In genomic region chr5:1386274-1386717, GRCh38 we compare ENCODE assay signal across 8 cellular contexts. TPM values are rescaled to one million over a fixed set of nuclear protein-coding genes. Genes with fewer than 3 reads are reported as not detected.
DNase-seq lines count a peak whose midpoint lies in the region; ATAC-seq and TF ChIP-seq lines count a peak whose summit lies in the region.

No MANE protein-coding gene starts in this region.

- DNase-seq in OCI-M1 (lab: John Stamatoyannopoulos, UW) = peak; percentile 53
- DNase-seq in activated gamma-delta T cell treated with Interleukin-2 at 50 U/mL for 16 hours = peak; percentile 71
- DNase-seq in head of caudate nucleus = peak in 37 of 42 donors; percentile 16 to 68 (median 40)
- peak; percentile 62 to 73 for DNase-seq in trophoblast cell
- peak; percentile 72 for DNase-seq in type B pancreatic cell (ENCODE audit: extremely low spot score, unreplicated experiment)

- H4K91ac ChIP-seq in trophoblast cell (ENCODE audit: low read depth, low read length) = peak overlapping the region; percentile 25

- no peak overlapping the region for H2BK12ac ChIP-seq in trophoblast cell (ENCODE audit: low read length)

- peak overlapping the region; percentile 90 for H3K27ac Mint-ChIP-seq in type B pancreatic cell

- H3K9me3 Mint-ChIP-seq in type B pancreatic cell = no peaks in the 10 kb centered on the region

- H3K27me3 ChIP-seq in ACC112 (ENCODE audit: insufficient read depth, low read length) = peaks cover 54% of the 10 kb centered on the region
- H3K27me3 ChIP-seq in trophoblast cell (ENCODE audit: insufficient read depth, low read length) = peaks cover 15% of the 10 kb centered on the region

- no peak overlapping the region for H2BK5ac ChIP-seq in trophoblast cell (ENCODE audit: low read depth, low read length, poor library complexity)

- H2AFZ ChIP-seq in ACC112 (ENCODE audit: low read length, unreplicated experiment) (peak overlapping the region; percentile 57), trophoblast cell (ENCODE audit: insufficient read depth, low read length, poor library complexity) (peak overlapping the region; percentile 53)

- no peak for TF ChIP-seq CTCF in type B pancreatic cell (conservative IDR thresholded peaks at IDR 0.05)

- ATAC-seq in GM18873 (IDR thresholded peaks at IDR 0.05; ENCODE audit: low FRiP score, unreplicated experiment) (peak; percentile 16), HG03159 (IDR thresholded peaks at IDR 0.05; ENCODE audit: unreplicated experiment) (peak; percentile 49)

- H3K4me1 ChIP-seq in ACC112 (ENCODE audit: control insufficient read depth, insufficient read depth, low read length, unreplicated experiment) (no peaks in the 10 kb centered on the region), trophoblast cell (ENCODE audit: control insufficient read depth in 1 of 2, insufficient read depth in 2 of 2, low read length in 2 of 2) (peaks cover 0 to 12% of the 10 kb centered on the region in 2 experiments)

- H3K9ac ChIP-seq in trophoblast cell (ENCODE audit: low read length) = no peak overlapping the region

- no peaks in the 10 kb centered on the region for H3K79me2 ChIP-seq in ACC112 (ENCODE audit: control insufficient read depth, insufficient read depth, low read length, unreplicated experiment)
- H3K79me2 ChIP-seq in trophoblast cell (ENCODE audit: control insufficient read depth, insufficient read depth, low read length, poor library complexity) = no peaks in the 10 kb centered on the region

- no peak overlapping the region for H3K18ac ChIP-seq in trophoblast cell (ENCODE audit: low read length)

- intact Hi-C loops in head of caudate nucleus (cut with DNase I) = no loop called here

- H3K4me3 ChIP-seq in ACC112 (ENCODE audit: low read depth, low read length) (peak overlapping the region; percentile 78), trophoblast cell (ENCODE audit: low read depth, low read length) (peak overlapping the region; percentile 71)

- peaks cover 19% of the 10 kb centered on the region for H3K4me1 Mint-ChIP-seq in type B pancreatic cell (ENCODE audit: unreplicated experiment)

- peak overlapping the region; percentile 97 for H3K4me2 ChIP-seq in trophoblast cell (ENCODE audit: low read length)

- WGBS in trophoblast cell (ENCODE audit: extremely low coverage, insufficient coverage, insufficient read length) = no CpG with 5 or more reads among the region's 36 CpGs

- peaks cover 9% of the 10 kb centered on the region for H3K9me3 ChIP-seq in trophoblast cell (ENCODE audit: insufficient read depth, low read depth, low read length)

- no peak overlapping the region for H2BK120ac ChIP-seq in trophoblast cell (ENCODE audit: insufficient read depth, low read length, poor library complexity)

- peaks cover 2% of the 10 kb centered on the region for H3K79me1 ChIP-seq in trophoblast cell (ENCODE audit: low read length)

- peaks cover 4% of the 10 kb centered on the region for H3K36me3 Mint-ChIP-seq in type B pancreatic cell

- H3K27me3 Mint-ChIP-seq in type B pancreatic cell = peaks cover 69% of the 10 kb centered on the region

- peak overlapping the region; percentile 95 for H3K4me3 Mint-ChIP-seq in type B pancreatic cell

- no peak overlapping the region for H3K4ac ChIP-seq in trophoblast cell (ENCODE audit: low read depth, low read length)

- H3K27ac ChIP-seq in ACC112 (ENCODE audit: low read depth, low read length) (no peak overlapping the region), trophoblast cell (ENCODE audit: low read depth, low read length) (no peak overlapping the region)

- no peaks in the 10 kb centered on the region for H3K36me3 ChIP-seq in ACC112 (ENCODE audit: insufficient read depth, low read length)
- no peaks in the 10 kb centered on the region for H3K36me3 ChIP-seq in trophoblast cell (ENCODE audit: control insufficient read depth in 1 of 2, insufficient read depth in 2 of 2, low read length in 2 of 2)

- no peak overlapping the region for H2AK5ac ChIP-seq in trophoblast cell (ENCODE audit: low read length)

- H3K23ac ChIP-seq in trophoblast cell (ENCODE audit: low read length) = no peak overlapping the region

- no peak overlapping the region for H3K14ac ChIP-seq in trophoblast cell (ENCODE audit: low read length)

- H4K12ac ChIP-seq in trophoblast cell (ENCODE audit: low read depth, low read length) = no peak overlapping the region

- peak overlapping the region; percentile 59 for H4K8ac ChIP-seq in trophoblast cell (ENCODE audit: low read depth, low read length)

RNA-seq across cellular contexts. Expression of gene CLPTM1L, which starts 41.4 kb away (rescaled TPM):
- polyA plus RNA-seq in trophoblast cell (2013) = 84.8 and 91.2 TPM in 2 replicates
- 84.8 and 90.1 TPM in 2 replicates for total RNA-seq in type B pancreatic cell (ENCODE audit: low replicate concordance)

RNA-seq across cellular contexts. Expression of gene SLC6A3, which starts 58.9 kb away (rescaled TPM):
- polyA plus RNA-seq in trophoblast cell (2013) = 0.11 TPM in 2 replicates
- total RNA-seq in type B pancreatic cell (ENCODE audit: low replicate concordance) = 0.19 TPM in 2 replicates
